In genomic region chr3:124277516-124277890, GRCh38 we compare ENCODE assay signal across 14 cellular contexts.
DNase-seq lines count a peak whose midpoint lies in the region; ATAC-seq and TF ChIP-seq lines count a peak whose summit lies in the region.
"Had no signal": no experiment of that assay in that cellular context is flagged by ENCODE, and none has a peak within 500 bp of the region (broad histone marks: within the 10 kb centered on the region; RNA-seq: fewer than 3 reads in every experiment).

No MANE protein-coding gene starts in this region.

- H3K79me2 ChIP-seq in neural progenitor cell (ENCODE audit: low read depth): no peaks in the 10 kb centered on the region

- no peaks in the 10 kb centered on the region for H3F3A ChIP-seq in neural progenitor cell (ENCODE audit: low read depth)

- H3K36me3 ChIP-seq in esophagus squamous epithelium: no peaks in the 10 kb centered on the region
- no peaks in the 10 kb centered on the region for H3K36me3 ChIP-seq in neural progenitor cell
- H3K36me3 ChIP-seq in upper lobe of right lung: no peaks in the 10 kb centered on the region

- no peaks in the 10 kb centered on the region for H3K27me3 ChIP-seq in esophagus squamous epithelium
- no peaks in the 10 kb centered on the region for H3K27me3 ChIP-seq in neural progenitor cell
- H3K27me3 ChIP-seq in upper lobe of right lung: no peaks in the 10 kb centered on the region

- no peaks in the 10 kb centered on the region for H3K36me3 Mint-ChIP-seq in neural progenitor cell

- no peaks in the 10 kb centered on the region for H3K9me3 ChIP-seq in esophagus squamous epithelium
- no peaks in the 10 kb centered on the region for H3K9me3 ChIP-seq in neural progenitor cell (ENCODE audit: low read depth)
- H3K9me3 ChIP-seq in upper lobe of right lung: no peaks in the 10 kb centered on the region

- peak; percentile 27 for DNase-seq in NCI-H1105 treated with DMSO at 0.1 percent for 48 hours (lab: John Stamatoyannopoulos, UW)
- DNase-seq in NCI-H1105 (lab: John Stamatoyannopoulos, UW): no peak
- DNase-seq in esophagus squamous epithelium (lab: John Stamatoyannopoulos, UW): no peak
- no peak for DNase-seq in neural progenitor cell (ENCODE audit: low spot score)
- DNase-seq in upper lobe of right lung: no peak
- DNase-seq in NCI-H2196 (lab: John Stamatoyannopoulos, UW; ENCODE audit: unreplicated experiment): no peak
- no peak for DNase-seq in NCI-H510A treated with DMSO at 0.1 percent for 48 hours (lab: John Stamatoyannopoulos, UW)
- DNase-seq: 8988T; MV-4-11; PC-3; stimulated activated naive CD8-positive, alpha-beta T cell treated with anti-CD3 and anti-CD28 coated beads, Interleukin-15, Interleukin-2, amounts not matched to agents 100 U/mL and 50 U/mL, for 24 hours had no signal

- peak overlapping the region; percentile 18 for H3K27ac Mint-ChIP-seq in neural progenitor cell
- H3K27ac Mint-ChIP-seq: activated T-helper 17 cell treated with anti-CD3 and anti-CD28 coated beads, Interleukin-2, amount 50 U/mL, for 72 hours had no signal

- no peaks in the 10 kb centered on the region for H4K20me1 ChIP-seq in neural progenitor cell (ENCODE audit: low read depth)

- H3K4me2 ChIP-seq in neural progenitor cell: peak overlapping the region; percentile 8

- no peak for TF ChIP-seq POLR2A in esophagus squamous epithelium (IDR thresholded peaks at IDR 0.05)

- H3K27ac ChIP-seq in esophagus squamous epithelium (peak overlapping the region in 3 of 4 donors; percentile 71 to 89 (median 84)), neural progenitor cell (no peak overlapping the region), upper lobe of right lung (peak overlapping the region; percentile 88)
- H3K27ac ChIP-seq: VCaP had no signal

- 7 to 8% methylated on average over 2 to 3 of the region's 3 CpGs for WGBS in esophagus squamous epithelium, 2 donors

- no peaks in the 10 kb centered on the region for H3K9me3 Mint-ChIP-seq in neural progenitor cell
- H3K9me3 Mint-ChIP-seq: activated T-helper 17 cell treated with anti-CD3 and anti-CD28 coated beads, Interleukin-2, amount 50 U/mL, for 72 hours had no signal

- no peak overlapping the region for H3K4me3 Mint-ChIP-seq in neural progenitor cell
- H3K4me3 Mint-ChIP-seq: activated T-helper 17 cell treated with anti-CD3 and anti-CD28 coated beads, Interleukin-2, amount 50 U/mL, for 72 hours had no signal

- peaks cover 0 to 68% (median 40%) of the 10 kb centered on the region in 3 donors for H3K4me1 ChIP-seq in esophagus squamous epithelium
- peaks cover 5% of the 10 kb centered on the region for H3K4me1 ChIP-seq in neural progenitor cell
- peaks cover 33% of the 10 kb centered on the region for H3K4me1 ChIP-seq in upper lobe of right lung

- intact Hi-C loops in esophagus squamous epithelium (cut with DNase I) (no loop called here), upper lobe of right lung (cut with DNase I) (no loop called here)

- H3K27me3 Mint-ChIP-seq in neural progenitor cell (ENCODE audit: insufficient read depth, low read depth): no peaks in the 10 kb centered on the region

- TF ChIP-seq CTCF in esophagus squamous epithelium (IDR thresholded peaks at IDR 0.05) (peak in 1 of 6 experiments; percentile 14), neural progenitor cell (IDR thresholded peaks at IDR 0.05) (no peak), upper lobe of right lung (IDR thresholded peaks at IDR 0.05) (peak; percentile 8)

- ATAC-seq in upper lobe of right lung: peak; percentile 28
- no peak for ATAC-seq in HG02840 (IDR thresholded peaks at IDR 0.05; ENCODE audit: low FRiP score, unreplicated experiment)
- ATAC-seq: activated T-helper 17 cell treated with anti-CD3 and anti-CD28 coated beads, Interleukin-2, amount 50 U/mL, for 72 hours; PC-3; stimulated activated naive CD8-positive, alpha-beta T cell treated with anti-CD3 and anti-CD28 coated beads, Interleukin-15, Interleukin-2, amounts not matched to agents 100 U/mL and 50 U/mL, for 24 hours had no signal

- peaks cover 20% of the 10 kb centered on the region for H3K4me1 Mint-ChIP-seq in neural progenitor cell
- H3K4me1 Mint-ChIP-seq: activated T-helper 17 cell treated with anti-CD3 and anti-CD28 coated beads, Interleukin-2, amount 50 U/mL, for 72 hours had no signal

- H3K4me3 ChIP-seq in esophagus squamous epithelium (no peak overlapping the region), neural progenitor cell (no peak overlapping the region), upper lobe of right lung (no peak overlapping the region)

- no peak overlapping the region for H3K9ac ChIP-seq in neural progenitor cell

- no peak overlapping the region for H2AFZ ChIP-seq in neural progenitor cell (replicated peaks)
